In the genomic region with DNA sequence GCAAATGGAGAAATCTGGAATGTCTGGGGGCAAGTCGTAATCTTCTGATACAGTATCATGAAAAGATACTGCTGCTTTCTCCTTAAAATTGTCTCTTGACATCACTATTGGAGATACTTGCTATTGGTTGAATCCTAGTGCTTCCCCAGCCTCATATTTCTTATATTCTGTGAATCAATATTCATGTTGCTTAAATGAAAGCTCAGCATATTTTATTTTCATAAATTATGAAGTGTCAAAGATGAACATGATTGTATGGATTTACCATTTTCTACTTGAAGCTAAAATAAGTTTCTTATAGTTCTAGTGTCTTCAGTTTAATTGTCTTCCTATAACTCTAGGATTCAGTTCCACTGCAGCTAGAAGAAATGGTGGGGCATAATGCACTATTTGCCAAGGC, we compare ENCODE assay signal across 1 cellular context.
TF ChIP-seq lines count a peak whose summit lies in the region.

No MANE protein-coding gene starts in this region.

TF ChIP-seq in HepG2, 621 proteins besides CTCF, POLR2A, EP300 and RAD21:
- TF ChIP-seq NCOA2 (CRISPR knock-in tag; IDR thresholded peaks at IDR 0.05), result no peak
- peak; percentile 48 to 76; a peak in 3 of 4 replicates for TF ChIP-seq MAFK (conservative IDR thresholded peaks at IDR 0.05 in 1 of 2, IDR thresholded peaks at IDR 0.05 in 1 of 2; ENCODE audit: low read length in 2 of 2)
- TF ChIP-seq FOXK1 (CRISPR knock-in tag; IDR thresholded peaks at IDR 0.05; ENCODE audit: borderline replicate concordance, low read depth), result no peak
- no peak for TF ChIP-seq NFKBIZ (CRISPR knock-in tag; IDR thresholded peaks at IDR 0.05)
- TF ChIP-seq MAFF (IDR thresholded peaks at IDR 0.05; ENCODE audit: low read depth, low read length), result peak; percentile 58; the same call in 1 of the 2 replicates
- no peak for TF ChIP-seq ZSCAN12 (CRISPR knock-in tag; IDR thresholded peaks at IDR 0.05)
- TF ChIP-seq, protein P1, sequence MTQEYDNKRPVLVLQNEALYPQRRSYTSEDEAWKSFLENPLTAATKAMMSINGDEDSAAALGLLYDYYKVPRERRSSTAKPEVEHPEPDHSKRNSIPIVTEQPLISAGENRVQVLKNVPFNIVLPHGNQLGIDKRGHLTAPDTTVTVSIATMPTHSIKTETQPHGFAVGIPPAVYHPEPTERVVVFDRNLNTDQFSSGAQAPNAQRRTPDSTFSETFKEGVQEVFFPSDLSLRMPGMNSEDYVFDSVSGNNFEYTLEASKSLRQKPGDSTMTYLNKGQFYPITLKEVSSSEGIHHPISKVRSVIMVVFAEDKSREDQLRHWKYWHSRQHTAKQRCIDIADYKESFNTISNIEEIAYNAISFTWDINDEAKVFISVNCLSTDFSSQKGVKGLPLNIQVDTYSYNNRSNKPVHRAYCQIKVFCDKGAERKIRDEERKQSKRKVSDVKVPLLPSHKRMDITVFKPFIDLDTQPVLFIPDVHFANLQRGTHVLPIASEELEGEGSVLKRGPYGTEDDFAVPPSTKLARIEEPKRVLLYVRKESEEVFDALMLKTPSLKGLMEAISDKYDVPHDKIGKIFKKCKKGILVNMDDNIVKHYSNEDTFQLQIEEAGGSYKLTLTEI (CRISPR knock-in tag; conservative IDR thresholded peaks at IDR 0.05), result no peak
